Comparison of ENCODE assay signal across 1 cellular context in genomic region chr7:65006094-65006992, GRCh38.
TF ChIP-seq lines count a peak whose summit lies in the region.

ERV3-1 (minus strand) TSS chr7:65006687; CDS start chr7:64993026, 13,661 bp downstream.

TF ChIP-seq in HepG2, 621 proteins besides CTCF, POLR2A, EP300 and RAD21 (continued from another document and continues in another):
- no peak for TF ChIP-seq SRSF9 (IDR thresholded peaks at IDR 0.05; ENCODE audit: borderline replicate concordance, insufficient read depth, low read depth, low read length, poor library complexity, severe bottlenecking)
- TF ChIP-seq ZNF740 (CRISPR knock-in tag; IDR thresholded peaks at IDR 0.05), result no peak
- TF ChIP-seq ZEB1 (IDR thresholded peaks at IDR 0.05; ENCODE audit: insufficient replicate concordance, low read depth), result no peak
- no peak for TF ChIP-seq BCLAF1 (IDR thresholded peaks at IDR 0.05)
- no peak for TF ChIP-seq ZNF468 (CRISPR knock-in tag; IDR thresholded peaks at IDR 0.05)
- no peak for TF ChIP-seq ZNF224 (CRISPR knock-in tag; IDR thresholded peaks at IDR 0.05)
- TF ChIP-seq RCOR2 (CRISPR knock-in tag; IDR thresholded peaks at IDR 0.05), result no peak
- TF ChIP-seq ZBTB34 (CRISPR knock-in tag; IDR thresholded peaks at IDR 0.05), result no peak
- no peak for TF ChIP-seq RAD51 (IDR thresholded peaks at IDR 0.05; ENCODE audit: borderline replicate concordance)
- TF ChIP-seq ZNF761 (CRISPR knock-in tag; conservative IDR thresholded peaks at IDR 0.05), result peak; percentile 46; the same call in 1 of the 2 replicates
- TF ChIP-seq MAF1 (CRISPR knock-in tag; IDR thresholded peaks at IDR 0.05; ENCODE audit: borderline replicate concordance), result no peak; the same call in 1 of the 2 replicates
- TF ChIP-seq ZNF841 (CRISPR knock-in tag; IDR thresholded peaks at IDR 0.05; ENCODE audit: borderline replicate concordance), result no peak
- no peak for TF ChIP-seq ZBTB1 (CRISPR knock-in tag; IDR thresholded peaks at IDR 0.05; ENCODE audit: borderline replicate concordance)
- TF ChIP-seq ZNF652 (CRISPR knock-in tag; IDR thresholded peaks at IDR 0.05; ENCODE audit: borderline replicate concordance, low read depth), result no peak
- peak; percentile 71; the same call in 1 of the 2 replicates for TF ChIP-seq ARHGAP35 (CRISPR knock-in tag; IDR thresholded peaks at IDR 0.05; ENCODE audit: borderline replicate concordance)
- TF ChIP-seq ZNF235 (CRISPR knock-in tag; IDR thresholded peaks at IDR 0.05; ENCODE audit: borderline replicate concordance), result 0 out of 2 replicates have a peak, but pooled peaks have one; percentile 30
- no peak for TF ChIP-seq ZNF672 (CRISPR knock-in tag; IDR thresholded peaks at IDR 0.05)
- no peak; the same call in 1 of the 2 replicates for TF ChIP-seq THRA (CRISPR knock-in tag; IDR thresholded peaks at IDR 0.05; ENCODE audit: borderline replicate concordance)
- TF ChIP-seq FOXA1 (IDR thresholded peaks at IDR 0.05), result no peak
- TF ChIP-seq FOXA1 (CRISPR knock-in tag; IDR thresholded peaks at IDR 0.05), result no peak
- no peak for TF ChIP-seq ZNF615 (CRISPR knock-in tag; IDR thresholded peaks at IDR 0.05; ENCODE audit: borderline replicate concordance)
- peak; percentile 47; the same call in 1 of the 2 replicates for TF ChIP-seq ZNF143 (CRISPR knock-in tag; IDR thresholded peaks at IDR 0.05)
- TF ChIP-seq ZBTB44 (CRISPR knock-in tag; IDR thresholded peaks at IDR 0.05), result no peak
- TF ChIP-seq KIAA2018 (CRISPR knock-in tag; IDR thresholded peaks at IDR 0.05; ENCODE audit: borderline replicate concordance), result no peak
- no peak for TF ChIP-seq NPAS2 (CRISPR knock-in tag; IDR thresholded peaks at IDR 0.05; ENCODE audit: borderline replicate concordance)
- TF ChIP-seq ZNF550 (CRISPR knock-in tag; IDR thresholded peaks at IDR 0.05; ENCODE audit: borderline replicate concordance), result 0 out of 2 replicates have a peak, but pooled peaks have one; percentile 28
- TF ChIP-seq ZNF275 (CRISPR knock-in tag; IDR thresholded peaks at IDR 0.05; ENCODE audit: borderline replicate concordance), result peak; percentile 44; the same call in 1 of the 2 replicates
- TF ChIP-seq MTERF4 (CRISPR knock-in tag; IDR thresholded peaks at IDR 0.05), result no peak
- peak; percentile 61 for TF ChIP-seq SKI (IDR thresholded peaks at IDR 0.05; ENCODE audit: partially characterized antibody)
- no peak for TF ChIP-seq MZF1 (CRISPR knock-in tag; IDR thresholded peaks at IDR 0.05; ENCODE audit: borderline replicate concordance)
- peak; percentile 35; the same call in 1 of the 2 replicates for TF ChIP-seq MIER3 (CRISPR knock-in tag; IDR thresholded peaks at IDR 0.05; ENCODE audit: borderline replicate concordance)
- no peak for TF ChIP-seq STAT6 (CRISPR knock-in tag; IDR thresholded peaks at IDR 0.05; ENCODE audit: borderline replicate concordance)
- TF ChIP-seq ZFP41 (CRISPR knock-in tag; IDR thresholded peaks at IDR 0.05; ENCODE audit: borderline replicate concordance), result 0 out of 2 replicates have a peak, but pooled peaks have one; percentile 64
- 0 out of 2 replicates have a peak, but pooled peaks have one; percentile 11 for TF ChIP-seq HDAC2 (CRISPR knock-in tag; IDR thresholded peaks at IDR 0.05)
